In genomic region chr16:66552288-66553143, GRCh38 we compare ENCODE assay signal across 8 cellular contexts. TPM values are rescaled to one million over a fixed set of nuclear protein-coding genes. Genes with fewer than 3 reads are reported as not detected.
DNase-seq lines count a peak whose midpoint lies in the region; ATAC-seq and TF ChIP-seq lines count a peak whose summit lies in the region.

Gene CKLF, plus strand, starts transcription at chr16:66552576. Its CDS starts 140 bp downstream, at chr16:66552716.

- H3K4me1 ChIP-seq in DOHH2 (ENCODE audit: control insufficient read depth, low read length): peaks cover 68% of the 10 kb centered on the region

- ATAC-seq in natural killer cell treated with Interleukin-12 subunit alpha and Interleukin-12 subunit beta and Interleukin-15 and Interleukin-18, amount 100 ng/mL, for 72 hours: peak; percentile 83 to 87

- no peaks in the 10 kb centered on the region for H3K9me3 ChIP-seq in DOHH2 (ENCODE audit: control insufficient read depth, insufficient read depth, low read length)

- peaks cover 16% of the 10 kb centered on the region for H3K36me3 ChIP-seq in DOHH2 (ENCODE audit: control insufficient read depth, low read length)

- H3K9me2 ChIP-seq in DOHH2 (replicated peaks; ENCODE audit: control insufficient read depth, low read length): no peaks in the 10 kb centered on the region

- H3K27ac Mint-ChIP-seq in activated T-helper 2 cell treated with anti-CD3 and anti-CD28 coated beads, Interferon-gamma antibody, Interleukin-2, Interleukin-4, amounts not matched to agents 10 μg/mL and 5 μg/mL and 100 μg/mL, durations not matched to agents 14 hours and 24 hours and 36 hours: peak within 1 kb of the TSS; percentile 93
- H3K27ac Mint-ChIP-seq in natural killer cell treated with Interleukin-12 subunit alpha and Interleukin-12 subunit beta and Interleukin-15 and Interleukin-18, amount 100 ng/mL, for 72 hours: peak within 1 kb of the TSS; percentile 96 to 97

- TF ChIP-seq CTCF in DOHH2 (IDR thresholded peaks at IDR 0.05; ENCODE audit: low read depth, low read length, poor library complexity, severe bottlenecking): no peak

- peak within 1 kb of the TSS; percentile 81 for H3K4me3 ChIP-seq in DOHH2 (ENCODE audit: low read length)

- H3K9me3 Mint-ChIP-seq in activated T-helper 2 cell treated with anti-CD3 and anti-CD28 coated beads, Interferon-gamma antibody, Interleukin-2, Interleukin-4, amounts not matched to agents 10 μg/mL and 5 μg/mL and 100 μg/mL, durations not matched to agents 14 hours and 24 hours and 36 hours: no peaks in the 10 kb centered on the region
- H3K9me3 Mint-ChIP-seq in natural killer cell treated with Interleukin-12 subunit alpha and Interleukin-12 subunit beta and Interleukin-15 and Interleukin-18, amount 100 ng/mL, for 72 hours: no peaks in the 10 kb centered on the region

- intact Hi-C loops in activated T-helper 2 cell treated with anti-CD3 and anti-CD28 coated beads, Interferon-gamma antibody, Interleukin-2, Interleukin-4, amounts not matched to agents 10 μg/mL and 5 μg/mL and 100 μg/mL, durations not matched to agents 14 hours and 24 hours and 36 hours (cut with micrococcal nuclease): loop anchor here (1.0 to 2.0 kb wide), 5 partner anchors 11 to 53 kb away; no protein-coding TSS in a partner anchor

- H3K27me3 Mint-ChIP-seq in activated T-helper 2 cell treated with anti-CD3 and anti-CD28 coated beads, Interferon-gamma antibody, Interleukin-2, Interleukin-4, amounts not matched to agents 10 μg/mL and 5 μg/mL and 100 μg/mL, durations not matched to agents 14 hours and 24 hours and 36 hours (ENCODE audit: low read depth): no peaks in the 10 kb centered on the region
- H3K27me3 Mint-ChIP-seq in natural killer cell treated with Interleukin-12 subunit alpha and Interleukin-12 subunit beta and Interleukin-15 and Interleukin-18, amount 100 ng/mL, for 72 hours: no peaks in the 10 kb centered on the region

- TF ChIP-seq POLR2A in Raji (IDR thresholded peaks at IDR 0.05; ENCODE audit: insufficient read depth, low read depth, low read length): peak; percentile 93

- peaks cover 64% of the 10 kb centered on the region for H3K4me1 Mint-ChIP-seq in activated T-helper 2 cell treated with anti-CD3 and anti-CD28 coated beads, Interferon-gamma antibody, Interleukin-2, Interleukin-4, amounts not matched to agents 10 μg/mL and 5 μg/mL and 100 μg/mL, durations not matched to agents 14 hours and 24 hours and 36 hours (ENCODE audit: low read depth)
- H3K4me1 Mint-ChIP-seq in natural killer cell treated with Interleukin-12 subunit alpha and Interleukin-12 subunit beta and Interleukin-15 and Interleukin-18, amount 100 ng/mL, for 72 hours (ENCODE audit: low read depth in 2 of 2): peaks cover 67 to 77% of the 10 kb centered on the region in 2 donors

- peaks cover 31% of the 10 kb centered on the region for H3K79me2 ChIP-seq in DOHH2 (ENCODE audit: control insufficient read depth, low read length)

- DNase-seq in H4 (ENCODE audit: low spot score): peak; percentile 81
- DNase-seq in LoVo (ENCODE audit: low spot score): peak; percentile 94
- DNase-seq in activated T-helper 2 cell treated with anti-CD3 and anti-CD28 coated beads, Interferon-gamma antibody, Interleukin-2, Interleukin-4, amounts not matched to agents 10 μg/mL and 5 μg/mL and 100 μg/mL, durations not matched to agents 14 hours and 24 hours and 36 hours (ENCODE audit: low spot score): peak; percentile 94
- DNase-seq in fibroblast of peridontal ligament (ENCODE audit: extremely low read depth): peak; percentile 86
- DNase-seq in natural killer cell treated with Interleukin-12 subunit alpha and Interleukin-12 subunit beta and Interleukin-15 and Interleukin-18, amount 100 ng/mL, for 72 hours (ENCODE audit: low spot score): peak; percentile 94
- peak; percentile 79 to 92 (median 84) for DNase-seq in stimulated activated naive CD4-positive, alpha-beta T cell (lab: John Stamatoyannopoulos, UW)

- peak within 1 kb of the TSS; percentile 88 for H3K4me2 ChIP-seq in DOHH2 (ENCODE audit: low read length)

- peak within 1 kb of the TSS; percentile 98 for H3K4me3 Mint-ChIP-seq in activated T-helper 2 cell treated with anti-CD3 and anti-CD28 coated beads, Interferon-gamma antibody, Interleukin-2, Interleukin-4, amounts not matched to agents 10 μg/mL and 5 μg/mL and 100 μg/mL, durations not matched to agents 14 hours and 24 hours and 36 hours (ENCODE audit: low read depth)
- H3K4me3 Mint-ChIP-seq in natural killer cell treated with Interleukin-12 subunit alpha and Interleukin-12 subunit beta and Interleukin-15 and Interleukin-18, amount 100 ng/mL, for 72 hours: peak within 1 kb of the TSS; percentile 99

- peaks cover 12% of the 10 kb centered on the region for H3F3A ChIP-seq in DOHH2 (ENCODE audit: control insufficient read depth, insufficient read depth)

- H3K27me3 ChIP-seq in DOHH2 (ENCODE audit: control insufficient read depth, low read length): no peaks in the 10 kb centered on the region

- no peaks in the 10 kb centered on the region for H4K20me1 ChIP-seq in DOHH2 (ENCODE audit: control insufficient read depth, insufficient read depth, low read depth, low read length)

- H3K36me3 Mint-ChIP-seq in activated T-helper 2 cell treated with anti-CD3 and anti-CD28 coated beads, Interferon-gamma antibody, Interleukin-2, Interleukin-4, amounts not matched to agents 10 μg/mL and 5 μg/mL and 100 μg/mL, durations not matched to agents 14 hours and 24 hours and 36 hours (ENCODE audit: low read depth): peaks cover 41% of the 10 kb centered on the region
- peaks cover 35% of the 10 kb centered on the region for H3K36me3 Mint-ChIP-seq in natural killer cell treated with Interleukin-12 subunit alpha and Interleukin-12 subunit beta and Interleukin-15 and Interleukin-18, amount 100 ng/mL, for 72 hours

- H3K27ac ChIP-seq in DOHH2 (ENCODE audit: low read depth, low read length): peak within 1 kb of the TSS; percentile 55

RNA-seq across cellular contexts. Expression of gene CKLF, which starts in this region (rescaled TPM):
- total RNA-seq in H4 (2014; rRNA removed; shearing (Covaris generic)): 158 and 163 TPM in 2 replicates
- total RNA-seq in activated T-helper 2 cell treated with anti-CD3 and anti-CD28 coated beads, Interferon-gamma antibody, Interleukin-2, Interleukin-4, amounts not matched to agents 10 μg/mL and 5 μg/mL and 100 μg/mL, durations not matched to agents 14 hours and 24 hours and 36 hours: 102 and 110 TPM in 2 replicates
- total RNA-seq in natural killer cell treated with Interleukin-12 subunit alpha and Interleukin-12 subunit beta and Interleukin-15 and Interleukin-18, amount 100 ng/mL, for 72 hours: 10 to 100 TPM; 71.2 to 78.6 TPM

Comparison
In these comparisons a context has a peak if more than half of its experiments do, and no peak if none do; other contexts are left out.
1. Peak in every context shown above with its lines: DNase-seq, ATAC-seq, H3K4me3 ChIP-seq and H3K27ac ChIP-seq.